ENCODE assay signal across 8 cellular contexts in genomic region chr19:29966594-29967249, GRCh38. TPM values are rescaled to one million over a fixed set of nuclear protein-coding genes. Genes with fewer than 3 reads are reported as not detected.
A peak's percentile ranks its signal among the peaks of the same experiment; 100 is the strongest.
DNase-seq lines count a peak whose midpoint lies in the region; ATAC-seq, FAIRE-seq and TF ChIP-seq lines count a peak whose summit lies in the region.

No MANE protein-coding gene starts in this region.

- in situ Hi-C loops in K562 (cut with MboI), result no loop called here

- TF ChIP-seq CTCF in K562 (IDR thresholded peaks at IDR 0.05 in 2 of 3, conservative IDR thresholded peaks at IDR 0.05 in 1 of 3; ENCODE audit: insufficient read depth in 2 of 3, low read depth in 1 of 3, low read length in 3 of 3) (peak in 2 of 3 experiments; percentile 10 to 39; a peak in 2 of 6 replicates), progenitor cell of endocrine pancreas (IDR thresholded peaks at IDR 0.05; ENCODE audit: unreplicated experiment) (peak; percentile 23), ascending aorta (IDR thresholded peaks at IDR 0.05) (peak in 1 of 3 experiments; percentile 26)

- no peak overlapping the region for H3K4me3 ChIP-seq in Jurkat, Clone E6-1 (ENCODE audit: low read length)
- H3K4me3 ChIP-seq in K562 (no peak overlapping the region), ascending aorta (no peak overlapping the region)

- H3K27ac ChIP-seq in K562 (ENCODE audit: extremely low read depth, low read depth, low read length) (no peak overlapping the region), ascending aorta (no peak overlapping the region)

- H3K9me3 ChIP-seq in K562 (replicated peaks; ENCODE audit: control insufficient read depth, insufficient read depth, low read depth, low read length), result no peaks in the 10 kb centered on the region
- H3K9me3 ChIP-seq in ascending aorta, result no peaks in the 10 kb centered on the region

- no peak overlapping the region for H3K4me3 Mint-ChIP-seq in progenitor cell of endocrine pancreas (ENCODE audit: low read depth)
- H3K4me3 Mint-ChIP-seq in activated CD4-positive, alpha-beta T cell treated with anti-CD3 and anti-CD28 coated beads for 36 hours, result no peak overlapping the region

- ATAC-seq in K562 (peak; percentile 77), HG03565 (IDR thresholded peaks at IDR 0.05; ENCODE audit: unreplicated experiment) (no peak)
- no peak for ATAC-seq in activated CD4-positive, alpha-beta T cell treated with anti-CD3 and anti-CD28 coated beads for 36 hours

- H3K27ac Mint-ChIP-seq in progenitor cell of endocrine pancreas, result no peak overlapping the region
- H3K27ac Mint-ChIP-seq in activated CD4-positive, alpha-beta T cell treated with anti-CD3 and anti-CD28 coated beads for 36 hours, result no peak overlapping the region

- no peaks in the 10 kb centered on the region for H3K9me1 ChIP-seq in K562 (ENCODE audit: control insufficient read depth, insufficient read depth, low read length)

- peaks cover 100% of the 10 kb centered on the region for H3K79me2 ChIP-seq in K562 (ENCODE audit: control insufficient read depth, insufficient read depth, low read length)

- no peak overlapping the region for H3K4me2 ChIP-seq in K562 (ENCODE audit: insufficient read depth, low read length)

- H3K27me3 Mint-ChIP-seq in progenitor cell of endocrine pancreas, result no peaks in the 10 kb centered on the region
- H3K27me3 Mint-ChIP-seq in activated CD4-positive, alpha-beta T cell treated with anti-CD3 and anti-CD28 coated beads for 36 hours, result no peaks in the 10 kb centered on the region

- TF ChIP-seq RAD21 in K562 (CRISPR knock-in tag; conservative IDR thresholded peaks at IDR 0.05 in 1 of 2, IDR thresholded peaks at IDR 0.05 in 1 of 2), result peak in 1 of 2 experiments; percentile 40; a peak in 2 of 4 replicates

- peaks cover 38% of the 10 kb centered on the region; the same call in 1 of the 2 replicates for H4K20me1 ChIP-seq in K562 (replicated peaks; ENCODE audit: control insufficient read depth, insufficient read depth, low read length)

- no peaks in the 10 kb centered on the region for H3K36me3 Mint-ChIP-seq in progenitor cell of endocrine pancreas (ENCODE audit: insufficient read depth)
- H3K36me3 Mint-ChIP-seq in activated CD4-positive, alpha-beta T cell treated with anti-CD3 and anti-CD28 coated beads for 36 hours (ENCODE audit: low read depth), result no peaks in the 10 kb centered on the region

- no peaks in the 10 kb centered on the region for H3K36me3 ChIP-seq in K562 (ENCODE audit: control insufficient read depth, insufficient read depth, low read length)
- no peaks in the 10 kb centered on the region for H3K36me3 ChIP-seq in ascending aorta

- peaks cover 5 to 28% of the 10 kb centered on the region in 2 experiments; a peak in 4 of 5 replicates for H3K4me1 ChIP-seq in K562 (replicated peaks in 1 of 2; ENCODE audit: control insufficient read depth in 2 of 2, insufficient read depth in 2 of 2, low read length in 2 of 2)
- H3K4me1 ChIP-seq in ascending aorta, result peaks cover 3 to 31% of the 10 kb centered on the region in 2 donors

- intact Hi-C loops in K562 (cut with micrococcal nuclease) (no loop called here), ascending aorta (cut with DNase I) (no loop called here)
- intact Hi-C loops in activated CD4-positive, alpha-beta T cell treated with anti-CD3 and anti-CD28 coated beads for 36 hours (cut with DNase I, micrococcal nuclease), result loop anchor here in 1 of 2 experiments (5.0 kb wide), 1 partner anchor 36 kb away; no protein-coding TSS in a partner anchor

- FAIRE-seq in K562 (lab: Jason Lieb, UNC), result peak; percentile 64

- POLR2A ChIA-PET in K562 (lab: Yijun Ruan, JAX), result interaction anchor here (0.5 to 1.9 kb wide), 7 partner anchors 9 to 218 kb away, joined by 3 to 8 read pairs (median 3); no protein-coding TSS in a partner anchor
- POLR2A ChIA-PET in activated CD4-positive, alpha-beta T cell treated with anti-CD3 and anti-CD28 coated beads for 36 hours (lab: Charles Lee), result interaction anchor here (0.6 to 0.9 kb wide), 2 partner anchors 22 to 46 kb away, joined by 3 read pairs; no protein-coding TSS in a partner anchor

- DNase-seq in NCI-H748 (lab: John Stamatoyannopoulos, UW; ENCODE audit: unreplicated experiment) (peak; percentile 11), NCI-H748 treated with DMSO at 0.1 percent for 48 hours (lab: John Stamatoyannopoulos, UW) (no peak), K562 (ENCODE audit: extremely low read depth in 1 of 4, low spot score in 3 of 4) (no peak), progenitor cell of endocrine pancreas (ENCODE audit: low spot score, unreplicated experiment) (no peak), ascending aorta (ENCODE audit: low spot score in 2 of 2) (no peak)
- peak; percentile 22 for DNase-seq in Jurkat, Clone E6-1 (ENCODE audit: low read depth, low spot score)
- DNase-seq in activated CD4-positive, alpha-beta T cell treated with anti-CD3 and anti-CD28 coated beads for 36 hours, result no peak

- H3K9ac ChIP-seq in K562 (ENCODE audit: insufficient read depth in 1 of 2, low read depth in 2 of 2, low read length in 2 of 2), result no peak overlapping the region; a peak in 1 of 4 replicates

- H3K27me3 ChIP-seq in K562 (ENCODE audit: control insufficient read depth in 2 of 2, insufficient read depth in 2 of 2, low read length in 2 of 2) (no peaks in the 10 kb centered on the region), ascending aorta (no peaks in the 10 kb centered on the region)

- H2AFZ ChIP-seq in K562 (ENCODE audit: low read depth, low read length), result no peak overlapping the region

- H3K9me3 Mint-ChIP-seq in progenitor cell of endocrine pancreas (ENCODE audit: low read depth), result no peaks in the 10 kb centered on the region
- H3K9me3 Mint-ChIP-seq in activated CD4-positive, alpha-beta T cell treated with anti-CD3 and anti-CD28 coated beads for 36 hours (ENCODE audit: low read depth), result no peaks in the 10 kb centered on the region

- no peak for TF ChIP-seq EP300 in K562 (IDR thresholded peaks at IDR 0.05; ENCODE audit: low read length)

- CTCF ChIA-PET in K562 (lab: Yijun Ruan, JAX; ENCODE audit: low intra/inter-chr PET ratio), result interaction anchor here (0.9 kb wide), 1 partner anchor 74 kb away, joined by 3 read pairs; no protein-coding TSS in a partner anchor
- CTCF ChIA-PET in activated CD4-positive, alpha-beta T cell treated with anti-CD3 and anti-CD28 coated beads for 36 hours (lab: Charles Lee), result interaction anchor here (0.5 to 2.2 kb wide), 11 partner anchors 10 to 276 kb away, joined by 3 to 13 read pairs (median 4); no protein-coding TSS in a partner anchor

- H3K4me1 Mint-ChIP-seq in progenitor cell of endocrine pancreas (ENCODE audit: low read depth), result peaks cover 22% of the 10 kb centered on the region
- H3K4me1 Mint-ChIP-seq in activated CD4-positive, alpha-beta T cell treated with anti-CD3 and anti-CD28 coated beads for 36 hours, result peaks cover 77% of the 10 kb centered on the region

- no TSS peak for BruUV-seq in K562 (replicated peaks; lab: Mats Ljungman, UMichigan)

- no peak for TF ChIP-seq POLR2A in K562 (conservative IDR thresholded peaks at IDR 0.05)

TF ChIP-seq in K562, 482 proteins besides CTCF, POLR2A, EP300 and RAD21 (continues in another document):
- TF ChIP-seq HDAC6 (IDR thresholded peaks at IDR 0.05; ENCODE audit: low read depth, low read length), result no peak
- no peak for TF ChIP-seq ADNP (tag; IDR thresholded peaks at IDR 0.05)
- no peak for TF ChIP-seq SPI1 (IDR thresholded peaks at IDR 0.05; ENCODE audit: borderline replicate concordance, low read depth, low read length)
- TF ChIP-seq BHLHE40 (IDR thresholded peaks at IDR 0.05; ENCODE audit: low read length), result no peak
- TF ChIP-seq THRA (IDR thresholded peaks at IDR 0.05), result no peak

RNA-seq across cellular contexts. Expression of gene URI1, which starts 24.7 kb away (rescaled TPM):
- 92.4 TPM for polyA plus RNA-seq in Jurkat, Clone E6-1 (2012; ENCODE audit: insufficient read depth, insufficient read length)
- 23.1 and 114 TPM in 2 replicates for total RNA-seq in K562 (2011; cell fraction: chromatin; rRNA removed; ENCODE audit: low replicate concordance)
- 15.7 and 23.2 TPM in 2 replicates for total RNA-seq in K562 (2011; cell fraction: nucleolus; rRNA removed)
- 37.5 and 49.5 TPM in 2 replicates for total RNA-seq in K562 (2011; cell fraction: nucleoplasm; rRNA removed)
- total RNA-seq in K562 (2014; rRNA removed) (50.9 and 61.3 TPM in 2 replicates), K562 (2014; rRNA removed; fragmentation: Illumina TruSeq; extraction: Trizol) (87.4 and 99.1 TPM in 2 replicates), K562 (2015; rRNA removed; fragmentation: Illumina TruSeq; extraction: Trizol) (79.8 and 83.2 TPM in 2 replicates), K562 (2021) (61.5 and 63.9 TPM in 2 replicates), progenitor cell of endocrine pancreas (56.3 and 58.4 TPM in 2 replicates), ascending aorta (23.8 TPM)
- polyA plus RNA-seq in K562 (2011; rRNA removed) (71.8 and 83.5 TPM in 2 replicates), K562 (2014; fragmentation: Illumina TruSeq; extraction: Trizol) (67.9 and 78.2 TPM in 2 replicates), K562 (2014; fragmentation: Nextera tagmentation; extraction: Ambion mirVana) (10 to 100 TPM; 16.9 to 19.8 TPM), K562 (2014; rRNA removed) (50.6 and 56.7 TPM in 2 replicates)
- 12.0 and 34.1 TPM in 2 replicates for polyA plus RNA-seq in K562 (2011; cell fraction: cytosol; rRNA removed)
- polyA plus RNA-seq in K562 (2011; cell fraction: nucleus; rRNA removed), result 44.6 and 76.9 TPM in 2 replicates
- polyA plus RNA-seq in K562 (2012), result 56.1 and 58.5 TPM in 2 replicates
- 190 and 200 TPM in 2 replicates for polyA minus RNA-seq in K562 (2011; rRNA and poly(A)+ RNA removed)
- 36.9 and 45.0 TPM in 2 replicates for polyA minus RNA-seq in K562 (2011; cell fraction: cytosol; rRNA and poly(A)+ RNA removed)
- polyA minus RNA-seq in K562 (2011; cell fraction: nucleus; rRNA and poly(A)+ RNA removed), result 52.9 and 97.6 TPM in 2 replicates
- total RNA-seq in activated CD4-positive, alpha-beta T cell treated with anti-CD3 and anti-CD28 coated beads for 36 hours, result 10 to 100 TPM; 61.3 to 69.7 TPM

Comparison
In these comparisons a context has a peak if more than half of its experiments do, and no peak if none do; other contexts are left out.
1. DNase-seq: peak in NCI-H748 (single experiment) and Jurkat, Clone E6-1 (single experiment); none in NCI-H748 treated with DMSO at 0.1 percent for 48 hours (single experiment), K562 (0 of 4), progenitor cell of endocrine pancreas (single experiment), activated CD4-positive, alpha-beta T cell treated with anti-CD3 and anti-CD28 coated beads for 36 hours (single experiment) and ascending aorta (0 of 2).